23 cellular contexts compared by ENCODE assay signal in genomic region chr13:29195459-29195858, GRCh38.
"Had no signal": no experiment of that assay in that cellular context is flagged by ENCODE, and none has a peak within 500 bp of the region (broad histone marks: within the 10 kb centered on the region; RNA-seq: fewer than 3 reads in every experiment).

No MANE protein-coding gene starts in this region.

- H3K27ac ChIP-seq: body of pancreas, cardiac muscle cell, colonic mucosa, left ventricle myocardium inferior, right lobe of liver, testis, transverse colon had no signal

- H3K4me3 Mint-ChIP-seq: activated CD8-positive, alpha-beta memory T cell treated with anti-CD3 and anti-CD28 coated beads, Interleukin-2, amount 10 ng/mL, durations not matched to agents 7 days and 5 days; activated CD8-positive, alpha-beta T cell treated with anti-CD3 and anti-CD28 coated beads, Interleukin-2, amount 10 ng/mL, durations not matched to agents 7 days and 5 days; nephron had no signal

- H3K4me1 ChIP-seq: body of pancreas, colonic mucosa, left ventricle myocardium inferior, right lobe of liver, testis, transverse colon had no signal

- H3K4me3 ChIP-seq: body of pancreas, cardiac muscle cell, colonic mucosa, left ventricle myocardium inferior, right lobe of liver, testis, transverse colon had no signal

- H3K27ac Mint-ChIP-seq: activated CD8-positive, alpha-beta memory T cell treated with anti-CD3 and anti-CD28 coated beads, Interleukin-2, amount 10 ng/mL, durations not matched to agents 7 days and 5 days; activated CD8-positive, alpha-beta T cell treated with anti-CD3 and anti-CD28 coated beads, Interleukin-2, amount 10 ng/mL, durations not matched to agents 7 days and 5 days; activated naive CD4-positive, alpha-beta T cell treated with anti-CD3 and anti-CD28 coated beads, Interleukin-2, amount 50 U/mL, for 72 hours; nephron had no signal

- H3K36me3 ChIP-seq: cardiac muscle cell, colonic mucosa, left ventricle myocardium inferior, right lobe of liver, transverse colon had no signal

- FAIRE-seq: islet of Langerhans, urothelium cell line had no signal

- DNase-seq: activated CD4-positive, alpha-beta T cell treated with anti-CD3 and anti-CD28 coated beads, Interleukin-2, amount 50 U/mL, for 1 hour; activated CD8-positive, alpha-beta memory T cell treated with anti-CD3 and anti-CD28 coated beads, Interleukin-2, amount 10 ng/mL, durations not matched to agents 7 days and 5 days; activated CD8-positive, alpha-beta T cell treated with anti-CD3 and anti-CD28 coated beads, Interleukin-2, amount 10 ng/mL, durations not matched to agents 7 days and 5 days; activated naive CD4-positive, alpha-beta T cell; activated T-cell treated with anti-CD3 and anti-CD28 coated beads, Interleukin-2, amount 50 U/mL, for 48 hours; aorta; body of pancreas; cerebellar nuclear complex; colonic mucosa; effector CD8-positive, alpha-beta T cell; left ventricle myocardium inferior; posterior cingulate gyrus; right lobe of liver; stimulated activated CD4-positive, alpha-beta T cell treated with anti-CD3 and anti-CD28 coated beads, Interleukin-4, amount 100 ng/mL, for 1 hour; stimulated activated naive CD8-positive, alpha-beta T cell treated with anti-CD3 and anti-CD28 coated beads, Interleukin-15, Interleukin-2, amounts not matched to agents 100 U/mL and 50 U/mL, for 24 hours; T1000; testis; transverse colon had no signal

- H3K36me3 Mint-ChIP-seq: activated CD8-positive, alpha-beta memory T cell treated with anti-CD3 and anti-CD28 coated beads, Interleukin-2, amount 10 ng/mL, durations not matched to agents 7 days and 5 days; activated naive CD4-positive, alpha-beta T cell treated with anti-CD3 and anti-CD28 coated beads, Interleukin-2, amount 50 U/mL, for 72 hours had no signal

- H3K27me3 ChIP-seq: body of pancreas, cardiac muscle cell, colonic mucosa, right lobe of liver, testis, transverse colon had no signal

- H3K27me3 Mint-ChIP-seq: activated CD8-positive, alpha-beta memory T cell treated with anti-CD3 and anti-CD28 coated beads, Interleukin-2, amount 10 ng/mL, durations not matched to agents 7 days and 5 days had no signal

- H3K9me3 ChIP-seq: body of pancreas, colonic mucosa, right lobe of liver, testis had no signal

- H3K4me1 Mint-ChIP-seq: activated CD8-positive, alpha-beta memory T cell treated with anti-CD3 and anti-CD28 coated beads, Interleukin-2, amount 10 ng/mL, durations not matched to agents 7 days and 5 days; nephron had no signal

- ATAC-seq: activated CD8-positive, alpha-beta memory T cell treated with anti-CD3 and anti-CD28 coated beads, Interleukin-2, amount 10 ng/mL, durations not matched to agents 7 days and 5 days; activated CD8-positive, alpha-beta T cell treated with anti-CD3 and anti-CD28 coated beads, Interleukin-2, amount 10 ng/mL, durations not matched to agents 7 days and 5 days; activated naive CD4-positive, alpha-beta T cell treated with anti-CD3 and anti-CD28 coated beads, Interleukin-2, amount 50 U/mL, for 72 hours; body of pancreas; stimulated activated naive CD8-positive, alpha-beta T cell treated with anti-CD3 and anti-CD28 coated beads, Interleukin-15, Interleukin-2, amounts not matched to agents 100 U/mL and 50 U/mL, for 24 hours had no signal
